In the genomic region with DNA sequence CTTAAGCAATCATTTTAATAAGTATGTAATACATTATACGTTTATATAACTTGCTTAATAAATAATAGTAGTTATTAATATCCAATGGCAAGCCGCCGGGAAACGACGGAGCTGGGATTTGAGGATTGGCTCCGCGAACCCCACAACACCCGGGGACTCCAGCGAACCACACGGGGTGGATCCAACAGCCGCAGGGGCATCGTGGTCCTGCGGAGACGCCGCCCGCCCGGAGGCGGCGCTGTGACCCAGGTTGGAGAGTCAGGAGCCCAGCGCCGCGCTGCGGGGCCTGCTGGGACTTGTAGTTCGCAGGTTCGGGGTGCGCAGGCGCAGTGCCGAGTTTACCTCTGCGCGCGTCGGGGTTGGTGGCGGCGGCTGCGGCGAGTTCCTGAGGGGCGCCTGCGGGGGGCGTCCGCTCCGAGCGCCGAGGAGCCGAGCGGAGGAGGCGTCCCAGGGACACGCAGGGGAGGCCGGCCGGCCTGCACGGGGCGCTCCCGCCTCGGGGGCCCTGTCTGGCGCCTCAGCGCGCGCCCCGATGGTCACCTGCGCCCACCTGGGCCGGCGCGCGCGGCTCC, we compare ENCODE assay signal across 8 cellular contexts. TPM values are rescaled to one million over a fixed set of nuclear protein-coding genes. Genes with fewer than 3 reads are reported as not detected.
A peak's percentile ranks its signal among the peaks of the same experiment; 100 is the strongest.
DNase-seq lines count a peak whose midpoint lies in the region; ATAC-seq, FAIRE-seq and TF ChIP-seq lines count a peak whose summit lies in the region.

ZNF554 (plus strand) TSS at position 329 of the 572 bp plus-strand sequence; CDS start at position 533, 204 bp downstream.

- DNase-seq in H9 (peak; percentile 97), M059J (ENCODE audit: low read depth) (peak; percentile 92), activated gamma-delta T cell (lab: John Stamatoyannopoulos, UW) (peak; percentile 97), foreskin keratinocyte (peak; percentile 56 to 78), neural crest cell (ENCODE audit: low read depth, low spot score) (peak; percentile 100), stomach (peak; percentile 99)

- H3K56ac ChIP-seq in H9 (ENCODE audit: insufficient read length, low read depth, low read length): no peak within 1 kb of the TSS

- no peak within 1 kb of the TSS for H2AK5ac ChIP-seq in H9 (ENCODE audit: insufficient read length, low read length)

- H2BK120ac ChIP-seq in H9 (ENCODE audit: low read depth, low read length, poor library complexity, severe bottlenecking): no peak within 1 kb of the TSS

- H3K27ac Mint-ChIP-seq in H9: peak within 1 kb of the TSS in 1 of 3 experiments; percentile 61; a peak in 1 of 7 replicates
- peak within 1 kb of the TSS; percentile 47 for H3K27ac Mint-ChIP-seq in neural crest cell (ENCODE audit: unreplicated experiment)

- H3K4me1 Mint-ChIP-seq in H9 (peaks cover 3% of the 10 kb centered on the region in 2 experiments; a peak in 1 of 4 replicates), neural crest cell (peaks cover 3% of the 10 kb centered on the region)

- H3K9ac ChIP-seq in H9 (ENCODE audit: extremely low read depth, insufficient read length, low read length): peak within 1 kb of the TSS; percentile 27

- peak; percentile 80 for ATAC-seq in foreskin keratinocyte

- no peak within 1 kb of the TSS for H4K91ac ChIP-seq in H9 (ENCODE audit: insufficient read length, low read depth, low read length)

- TF ChIP-seq EP300 in stomach (IDR thresholded peaks at IDR 0.05): no peak

- FAIRE-seq in G401.6 (lab: Jason Lieb, UNC): peak; percentile 53

- no peak within 1 kb of the TSS for H2BK20ac ChIP-seq in H9 (ENCODE audit: low read depth, low read length, poor library complexity, severe bottlenecking)

- no peak within 1 kb of the TSS for H3K18ac ChIP-seq in H9 (ENCODE audit: insufficient read length, low read depth, low read length)

- H3K9me3 ChIP-seq in H9 (ENCODE audit: control insufficient read depth, low read depth, low read length) (no peaks in the 10 kb centered on the region), stomach (no peaks in the 10 kb centered on the region)

- H3K4me3 Mint-ChIP-seq in H9 (peak within 1 kb of the TSS; percentile 83 to 96), neural crest cell (peak within 1 kb of the TSS; percentile 93)

- no peak within 1 kb of the TSS for H2BK12ac ChIP-seq in H9 (ENCODE audit: insufficient read length, low read depth, low read length)

- no peak within 1 kb of the TSS for H2BK15ac ChIP-seq in H9 (ENCODE audit: low read depth, low read length)

- H3K27ac ChIP-seq in H9 (ENCODE audit: insufficient read length, low read depth, low read length): no peak within 1 kb of the TSS
- H3K27ac ChIP-seq in foreskin keratinocyte: no peak within 1 kb of the TSS
- peak within 1 kb of the TSS; percentile 22 to 87 (median 65) for H3K27ac ChIP-seq in stomach

- peaks cover 2% of the 10 kb centered on the region for H4K20me1 ChIP-seq in H9 (ENCODE audit: control insufficient read depth, insufficient read depth, insufficient read length)

- intact Hi-C loops in stomach (cut with DNase I; ENCODE audit: low total_unique reads): no loop called here

- WGBS in H9 (ENCODE audit: extremely low coverage, insufficient read length, low lambda C conversion rate): no CpG with 5 or more reads among the region's 64 CpGs
- 0 to 1% (median 0%) methylated on average over 30 to 64 of the region's 64 CpGs for WGBS in stomach, 5 donors

- no peak within 1 kb of the TSS for H3K4ac ChIP-seq in H9 (ENCODE audit: low read depth, low read length)

- no peak within 1 kb of the TSS for H3K14ac ChIP-seq in H9 (ENCODE audit: insufficient read depth, low read length)

- TF ChIP-seq CTCF in H9 (conservative IDR thresholded peaks at IDR 0.05): peak; percentile 95
- TF ChIP-seq CTCF in foreskin keratinocyte (conservative IDR thresholded peaks at IDR 0.05): peak; percentile 99
- TF ChIP-seq CTCF in neural crest cell (conservative IDR thresholded peaks at IDR 0.05): peak; percentile 93
- peak in 6 of 7 experiments; percentile 73 to 97 (median 94) for TF ChIP-seq CTCF in stomach (IDR thresholded peaks at IDR 0.05)

- H3K36me3 Mint-ChIP-seq in H9 (ENCODE audit: insufficient read depth in 1 of 3, low read depth in 3 of 3) (peaks cover 9 to 13% (median 12%) of the 10 kb centered on the region in 3 experiments), neural crest cell (ENCODE audit: low read depth) (peaks cover 5% of the 10 kb centered on the region)

- H3K9me3 Mint-ChIP-seq in H9: peaks cover 0 to 4% of the 10 kb centered on the region in 2 experiments; a peak in 4 of 5 replicates
- H3K9me3 Mint-ChIP-seq in neural crest cell: no peaks in the 10 kb centered on the region

- H3K27me3 Mint-ChIP-seq in H9 (ENCODE audit: low read depth) (peaks cover 1% of the 10 kb centered on the region), neural crest cell (ENCODE audit: low read depth) (no peaks in the 10 kb centered on the region)

- H3K4me1 ChIP-seq in H9 (ENCODE audit: insufficient read depth, low read length): no peaks in the 10 kb centered on the region
- H3K4me1 ChIP-seq in foreskin keratinocyte: no peaks in the 10 kb centered on the region
- H3K4me1 ChIP-seq in stomach: peaks cover 7 to 29% (median 22%) of the 10 kb centered on the region in 4 donors

- TF ChIP-seq POLR2A in Raji (IDR thresholded peaks at IDR 0.05; ENCODE audit: insufficient read depth, low read depth, low read length): peak; percentile 61
- no peak for TF ChIP-seq POLR2A in stomach (IDR thresholded peaks at IDR 0.05)

- no peak within 1 kb of the TSS for H4K5ac ChIP-seq in H9 (ENCODE audit: insufficient read length, low read depth, low read length)

- no peaks in the 10 kb centered on the region for H3K79me2 ChIP-seq in H9 (ENCODE audit: insufficient read depth, low read length)

- H3K23me2 ChIP-seq in H9 (ENCODE audit: insufficient read length, low read depth, low read length, poor library complexity, severe bottlenecking): no peaks in the 10 kb centered on the region

- no peak within 1 kb of the TSS for H3K23ac ChIP-seq in H9 (ENCODE audit: insufficient read length, low read depth, low read length)

- H3K27me3 ChIP-seq in H9 (ENCODE audit: insufficient read depth, low read length): no peaks in the 10 kb centered on the region
- no peaks in the 10 kb centered on the region for H3K27me3 ChIP-seq in foreskin keratinocyte
- no peaks in the 10 kb centered on the region for H3K27me3 ChIP-seq in stomach

- H2BK5ac ChIP-seq in H9 (ENCODE audit: insufficient read length, low read length): no peak within 1 kb of the TSS

- H3T11ph ChIP-seq in H9 (ENCODE audit: low read length): no peak within 1 kb of the TSS

- peaks cover 0 to 31% (median 20%) of the 10 kb centered on the region in 4 donors for H3K36me3 ChIP-seq in stomach

- H3K4me2 ChIP-seq in H9 (ENCODE audit: insufficient read depth, insufficient read length, low read length): peak within 1 kb of the TSS; percentile 55

- H2AFZ ChIP-seq in H9 (ENCODE audit: low read length): no peak within 1 kb of the TSS

- no peaks in the 10 kb centered on the region for H3K79me1 ChIP-seq in H9 (ENCODE audit: insufficient read depth, low read depth, low read length, poor library complexity, severe bottlenecking)

- no peak within 1 kb of the TSS for H4K8ac ChIP-seq in H9 (replicated peaks; ENCODE audit: insufficient read length, low read depth, low read length)

- H3K4me3 ChIP-seq in stomach: peak within 1 kb of the TSS; percentile 91 to 100 (median 94)

RNA-seq across cellular contexts. Expression of gene ZNF554, which starts in this region (rescaled TPM):
- total RNA-seq in H9 (2021): 5.9 and 6.6 TPM in 2 replicates
- total RNA-seq in M059J (2014; rRNA removed; shearing (Covaris generic)): 4.6 and 4.9 TPM in 2 replicates
- 2.3 and 2.7 TPM in 2 replicates for total RNA-seq in foreskin keratinocyte
- 1.2 and 1.4 TPM in 2 replicates for polyA plus RNA-seq in foreskin keratinocyte
- 8.6 and 9.0 TPM in 2 replicates for total RNA-seq in neural crest cell
- total RNA-seq in stomach: 10 to 100 TPM in 2 of 5 donors, 1 to 10 TPM in 2, under 1 TPM in 1; 0.58 to 21.4 (median 7.5) TPM
- polyA plus RNA-seq in stomach: 1 to 10 TPM; 1.6 to 2.7 (median 2.2) TPM

Comparison
In these comparisons a context has a peak if more than half of its experiments do, and no peak if none do; other contexts are left out.
1. H3K27ac ChIP-seq: peak in stomach (5 of 5); none in H9 (single experiment) and foreskin keratinocyte (single experiment).
2. Peak in every context shown above with its lines, with median percentiles within 50 percentile points of each other: DNase-seq and CTCF ChIP-seq.